In genomic region chr19:48660854-48661731, GRCh38 we compare ENCODE assay signal across 2 cellular contexts.
TF ChIP-seq lines count a peak whose summit lies in the region.

No MANE protein-coding gene starts in this region.

TF ChIP-seq in IMR-90, 13 proteins besides CTCF, POLR2A, EP300 and RAD21:
- TF ChIP-seq, protein P1, sequence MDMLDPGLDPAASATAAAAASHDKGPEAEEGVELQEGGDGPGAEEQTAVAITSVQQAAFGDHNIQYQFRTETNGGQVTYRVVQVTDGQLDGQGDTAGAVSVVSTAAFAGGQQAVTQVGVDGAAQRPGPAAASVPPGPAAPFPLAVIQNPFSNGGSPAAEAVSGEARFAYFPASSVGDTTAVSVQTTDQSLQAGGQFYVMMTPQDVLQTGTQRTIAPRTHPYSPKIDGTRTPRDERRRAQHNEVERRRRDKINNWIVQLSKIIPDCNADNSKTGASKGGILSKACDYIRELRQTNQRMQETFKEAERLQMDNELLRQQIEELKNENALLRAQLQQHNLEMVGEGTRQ (IDR thresholded peaks at IDR 0.05; ENCODE audit: low read depth, low read length), result no peak
- TF ChIP-seq BHLHE40 (IDR thresholded peaks at IDR 0.05; ENCODE audit: low read depth, low read length) (peak; percentile 29; the same call in 1 of the 2 replicates), RFX5 (IDR thresholded peaks at IDR 0.05; ENCODE audit: low read depth, low read length) (peak; percentile 97), MAZ (IDR thresholded peaks at IDR 0.05; ENCODE audit: borderline replicate concordance, low read depth, low read length) (peak; percentile 29; the same call in 1 of the 2 replicates)
TF ChIP-seq in IMR-90: peak in this region for 3.

TF ChIP-seq in SK-N-SH, 30 proteins besides CTCF, POLR2A, EP300 and RAD21:
- TF ChIP-seq YY1 (IDR thresholded peaks at IDR 0.05; ENCODE audit: low read depth), result no peak
- no peak for TF ChIP-seq MEF2A (IDR thresholded peaks at IDR 0.05; ENCODE audit: borderline replicate concordance, low read depth)
- TF ChIP-seq IRF3 (IDR thresholded peaks at IDR 0.05; ENCODE audit: low read depth, low read length), result no peak
- TF ChIP-seq, protein P2, sequence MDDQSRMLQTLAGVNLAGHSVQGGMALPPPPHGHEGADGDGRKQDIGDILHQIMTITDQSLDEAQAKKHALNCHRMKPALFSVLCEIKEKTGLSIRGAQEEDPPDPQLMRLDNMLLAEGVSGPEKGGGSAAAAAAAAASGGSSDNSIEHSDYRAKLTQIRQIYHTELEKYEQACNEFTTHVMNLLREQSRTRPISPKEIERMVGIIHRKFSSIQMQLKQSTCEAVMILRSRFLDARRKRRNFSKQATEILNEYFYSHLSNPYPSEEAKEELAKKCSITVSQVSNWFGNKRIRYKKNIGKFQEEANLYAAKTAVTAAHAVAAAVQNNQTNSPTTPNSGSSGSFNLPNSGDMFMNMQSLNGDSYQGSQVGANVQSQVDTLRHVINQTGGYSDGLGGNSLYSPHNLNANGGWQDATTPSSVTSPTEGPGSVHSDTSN (IDR thresholded peaks at IDR 0.05), result no peak
- TF ChIP-seq, protein P3, sequence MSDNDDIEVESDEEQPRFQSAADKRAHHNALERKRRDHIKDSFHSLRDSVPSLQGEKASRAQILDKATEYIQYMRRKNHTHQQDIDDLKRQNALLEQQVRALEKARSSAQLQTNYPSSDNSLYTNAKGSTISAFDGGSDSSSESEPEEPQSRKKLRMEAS (IDR thresholded peaks at IDR 0.05; ENCODE audit: low read depth), result peak; percentile 59; the same call in 1 of the 2 replicates
- TF ChIP-seq NFIC (IDR thresholded peaks at IDR 0.05; ENCODE audit: borderline replicate concordance), result no peak
- no peak for TF ChIP-seq SIN3A (IDR thresholded peaks at IDR 0.05; ENCODE audit: borderline replicate concordance, low read depth, low read length)
- no peak for TF ChIP-seq ZBTB33 (IDR thresholded peaks at IDR 0.05; ENCODE audit: borderline replicate concordance, low read depth)
- peak; percentile 99 for TF ChIP-seq RFX5 (IDR thresholded peaks at IDR 0.05; ENCODE audit: low read length)
- TF ChIP-seq TCF12 (IDR thresholded peaks at IDR 0.05), result no peak
